10 cellular contexts compared by ENCODE assay signal in genomic region chr18:44799422-44800421, GRCh38.
DNase-seq lines count a peak whose midpoint lies in the region; ATAC-seq and TF ChIP-seq lines count a peak whose summit lies in the region.
"Had no signal": no experiment of that assay in that cellular context is flagged by ENCODE, and none has a peak within 500 bp of the region (broad histone marks: within the 10 kb centered on the region; RNA-seq: fewer than 3 reads in every experiment).

No MANE protein-coding gene starts in this region.

- TF ChIP-seq POLR2A in esophagus muscularis mucosa (IDR thresholded peaks at IDR 0.05; ENCODE audit: low read depth), result no peak

- H3K4me3 ChIP-seq in KMS-11 (IDR thresholded peaks at IDR 0.05; ENCODE audit: insufficient read depth, low read depth, low read length), result no peak overlapping the region
- no peak overlapping the region for H3K4me3 ChIP-seq in esophagus muscularis mucosa
- no peak overlapping the region for H3K4me3 ChIP-seq in Karpas-422 (ENCODE audit: low read length)
- no peak overlapping the region for H3K4me3 ChIP-seq in dorsolateral prefrontal cortex
- H3K4me3 ChIP-seq: heart left ventricle had no signal

- no peak for TF ChIP-seq CTCF in KMS-11 (conservative IDR thresholded peaks at IDR 0.05; ENCODE audit: low read depth, low read length)
- no peak for TF ChIP-seq CTCF in esophagus muscularis mucosa (IDR thresholded peaks at IDR 0.05)
- TF ChIP-seq CTCF in dorsolateral prefrontal cortex (IDR thresholded peaks at IDR 0.05 in 54 of 56, conservative IDR thresholded peaks at IDR 0.05 in 2 of 56; ENCODE audit: low read depth in 1 of 56, partially characterized antibody in 56 of 56), result no peak

- DNase-seq in kidney glomerular epithelial cell (lab: John Stamatoyannopoulos, UW) (peak; percentile 74), esophagus muscularis mucosa (ENCODE audit: extremely low spot score) (no peak), Karpas-422 (no peak), dorsolateral prefrontal cortex (no peak), SKM-1 (lab: John Stamatoyannopoulos, UW; ENCODE audit: unreplicated experiment) (no peak)
- DNase-seq: heart left ventricle, NCI-H526 had no signal

- TF ChIP-seq EP300 in esophagus muscularis mucosa (IDR thresholded peaks at IDR 0.05), result no peak

- H3K9ac ChIP-seq in KMS-11 (no peak overlapping the region), Karpas-422 (ENCODE audit: low read length) (no peak overlapping the region)

- H3K27me3 ChIP-seq in KMS-11 (ENCODE audit: insufficient read depth, low read depth) (no peaks in the 10 kb centered on the region), esophagus muscularis mucosa (no peaks in the 10 kb centered on the region), Karpas-422 (ENCODE audit: low read length) (no peaks in the 10 kb centered on the region), dorsolateral prefrontal cortex (no peaks in the 10 kb centered on the region)
- H3K27me3 ChIP-seq: heart left ventricle had no signal

- intact Hi-C loops in esophagus muscularis mucosa (cut with DNase I) (loop anchor here (5.0 kb wide), 1 partner anchor 117 kb away; the partner anchor contains the start of gene SETBP1), dorsolateral prefrontal cortex (cut with DNase I) (no loop called here)

- ATAC-seq in GM18511 (IDR thresholded peaks at IDR 0.05; ENCODE audit: unreplicated experiment), result peak; percentile 62
- peak; percentile 40 for ATAC-seq in GM21717 (IDR thresholded peaks at IDR 0.05; ENCODE audit: unreplicated experiment)

- H3K9me3 ChIP-seq in esophagus muscularis mucosa (no peaks in the 10 kb centered on the region), Karpas-422 (ENCODE audit: low read length) (no peaks in the 10 kb centered on the region)

- H3K36me3 ChIP-seq in KMS-11 (ENCODE audit: insufficient read depth) (no peaks in the 10 kb centered on the region), esophagus muscularis mucosa (peaks cover 0 to 5% (median 3%) of the 10 kb centered on the region in 4 donors), Karpas-422 (ENCODE audit: insufficient read depth, low read length) (no peaks in the 10 kb centered on the region)
- H3K36me3 ChIP-seq: heart left ventricle had no signal

- no peak overlapping the region; the same call in 1 of the 2 replicates for H3K27ac ChIP-seq in KMS-11
- peak overlapping the region in 2 of 4 donors; percentile 0 to 37 for H3K27ac ChIP-seq in esophagus muscularis mucosa (replicated peaks in 1 of 4)
- no peak overlapping the region for H3K27ac ChIP-seq in Karpas-422 (ENCODE audit: low read length)
- no peak overlapping the region for H3K27ac ChIP-seq in dorsolateral prefrontal cortex

- no peaks in the 10 kb centered on the region for H4K20me1 ChIP-seq in KMS-11 (ENCODE audit: insufficient read depth)
- no peaks in the 10 kb centered on the region for H4K20me1 ChIP-seq in Karpas-422 (ENCODE audit: insufficient read depth, low read depth, low read length)

- H3K4me2 ChIP-seq in KMS-11 (peak overlapping the region; percentile 45), Karpas-422 (ENCODE audit: low read depth, low read length, poor library complexity, severe bottlenecking) (no peak overlapping the region)

- 87% methylated on average over 5 of the region's 5 CpGs for WGBS in esophagus muscularis mucosa

- H3K4me1 ChIP-seq in KMS-11 (ENCODE audit: low read depth, poor library complexity, severe bottlenecking) (peaks cover 84% of the 10 kb centered on the region), esophagus muscularis mucosa (peaks cover 13 to 51% (median 39%) of the 10 kb centered on the region in 4 donors), Karpas-422 (ENCODE audit: low read length) (0 out of 2 replicates have a peak, but pooled peaks cover 4% of the 10 kb centered on the region)

- H3K9me2 ChIP-seq in Karpas-422 (replicated peaks; ENCODE audit: insufficient read depth, low read length), result no peaks in the 10 kb centered on the region

- H2AFZ ChIP-seq in KMS-11 (ENCODE audit: low read depth) (no peak overlapping the region), Karpas-422 (ENCODE audit: low read length) (no peak overlapping the region)

- H3K79me2 ChIP-seq in KMS-11 (ENCODE audit: insufficient read depth, low read depth) (peaks cover 5% of the 10 kb centered on the region; the same call in 1 of the 2 replicates), Karpas-422 (ENCODE audit: low read length) (no peaks in the 10 kb centered on the region)
